ENCODE assay signal across 20 cellular contexts in the genomic region with DNA sequence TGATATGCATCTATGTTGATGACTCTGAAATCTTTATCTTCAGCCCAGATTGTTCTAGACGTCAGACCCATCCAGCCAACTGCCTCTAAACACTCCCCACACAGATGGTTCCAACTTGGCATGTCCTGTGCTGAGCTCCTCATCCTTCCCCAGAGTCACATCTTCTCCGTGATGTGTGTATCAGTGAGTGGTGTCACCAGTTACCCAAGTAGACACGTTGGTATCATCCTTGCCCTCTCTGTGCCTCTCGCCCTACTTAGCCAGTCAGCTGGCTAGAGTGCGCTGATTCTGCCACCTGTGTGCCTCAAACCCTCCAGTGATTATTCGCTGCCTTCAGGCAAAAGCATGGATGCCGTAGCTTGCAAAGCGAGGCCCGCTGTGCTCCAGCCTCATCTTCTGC. TPM values are rescaled to one million over a fixed set of nuclear protein-coding genes. Genes with fewer than 3 reads are reported as not detected.
DNase-seq lines count a peak whose midpoint lies in the region; ATAC-seq and TF ChIP-seq lines count a peak whose summit lies in the region.
"Had no signal": no experiment of that assay in that cellular context is flagged by ENCODE, and none has a peak within 500 bp of the region (broad histone marks: within the 10 kb centered on the region; RNA-seq: fewer than 3 reads in every experiment).

No MANE protein-coding gene starts in this region.

- no peak overlapping the region for H3K27ac ChIP-seq in CD8-positive, alpha-beta memory T cell (ENCODE audit: low read depth, low read length)
- H3K27ac ChIP-seq in OCI-LY1 (ENCODE audit: low read depth, low read length, poor library complexity, severe bottlenecking), result peak overlapping the region; percentile 18
- H3K27ac ChIP-seq in neutrophil, result peak overlapping the region; percentile 93
- H3K27ac ChIP-seq in transverse colon, result peak overlapping the region in 2 of 4 donors; percentile 1 to 39
- H3K27ac ChIP-seq: SK-N-MC, testis had no signal

- POLR2A ChIA-PET in CD8-positive, alpha-beta memory T cell (lab: Charles Lee), result interaction anchor here (1.3 kb wide), 1 partner anchor 19 kb away, joined by 4 read pairs; a partner anchor contains a TSS

- WGBS in transverse colon (ENCODE audit: low coverage in 1 of 2), 2 donors, result 90% methylated on average over 9 of the region's 9 CpGs; no CpG with 5 or more reads in 1 of the 2 donors

- H3K9me3 ChIP-seq in CD8-positive, alpha-beta memory T cell (ENCODE audit: low read length), result no peaks in the 10 kb centered on the region
- H3K9me3 ChIP-seq in OCI-LY1 (ENCODE audit: low read length), result no peaks in the 10 kb centered on the region
- H3K9me3 ChIP-seq in neutrophil, result no peaks in the 10 kb centered on the region
- no peaks in the 10 kb centered on the region for H3K9me3 ChIP-seq in transverse colon
- H3K9me3 ChIP-seq: heart left ventricle, testis had no signal

- H3K27ac Mint-ChIP-seq in CD8-positive, alpha-beta memory T cell, result peak overlapping the region in 7 of 8 donors; percentile 62 to 95 (median 92)
- H3K27ac Mint-ChIP-seq in central memory CD8-positive, alpha-beta T cell (ENCODE audit: low read depth), result peak overlapping the region; percentile 93
- H3K27ac Mint-ChIP-seq in type B pancreatic cell, result no peak overlapping the region
- H3K27ac Mint-ChIP-seq: B cell, IgD-negative memory B cell had no signal

- peak overlapping the region; percentile 16; the same call in 1 of the 2 replicates for H3K4me2 ChIP-seq in OCI-LY1 (ENCODE audit: low read length)

- no peaks in the 10 kb centered on the region for H3K36me3 ChIP-seq in CD8-positive, alpha-beta memory T cell (ENCODE audit: insufficient read depth, low read length)
- H3K36me3 ChIP-seq in OCI-LY1 (ENCODE audit: insufficient read depth, low read length) (peaks cover 32% of the 10 kb centered on the region; the same call in 1 of the 2 replicates), neutrophil (no peaks in the 10 kb centered on the region), transverse colon (peaks cover 0 to 10% (median 2%) of the 10 kb centered on the region in 4 donors)

- H3K27me3 ChIP-seq in CD8-positive, alpha-beta memory T cell (ENCODE audit: insufficient read depth, low read length, poor library complexity, severe bottlenecking), result no peaks in the 10 kb centered on the region
- H3K27me3 ChIP-seq in OCI-LY1 (ENCODE audit: insufficient read depth, low read length), result no peaks in the 10 kb centered on the region
- H3K27me3 ChIP-seq in neutrophil, result no peaks in the 10 kb centered on the region
- H3K27me3 ChIP-seq in transverse colon, result no peaks in the 10 kb centered on the region
- H3K27me3 ChIP-seq: heart left ventricle, testis had no signal

- H3K4me3 Mint-ChIP-seq in CD8-positive, alpha-beta memory T cell, result peak overlapping the region in 6 of 7 donors; percentile 23 to 59 (median 57)
- H3K4me3 Mint-ChIP-seq in central memory CD8-positive, alpha-beta T cell, result peak overlapping the region; percentile 36
- no peak overlapping the region for H3K4me3 Mint-ChIP-seq in type B pancreatic cell
- H3K4me3 Mint-ChIP-seq: B cell had no signal

- no peaks in the 10 kb centered on the region for H3K79me2 ChIP-seq in OCI-LY1 (ENCODE audit: insufficient read depth, low read length)

- TF ChIP-seq POLR2A in transverse colon (IDR thresholded peaks at IDR 0.05), result no peak

- no peak overlapping the region for H3K9ac ChIP-seq in OCI-LY1 (ENCODE audit: low read length)

- H2AFZ ChIP-seq in OCI-LY1 (ENCODE audit: low read length), result no peak overlapping the region

- peak; percentile 25 for ATAC-seq in central memory CD8-positive, alpha-beta T cell (replicated peaks; ENCODE audit: extremely low read depth, poor library complexity, severe bottlenecking)
- ATAC-seq: Panc1 had no signal

- CTCF ChIA-PET in CD8-positive, alpha-beta memory T cell (lab: Charles Lee), result interaction anchor here (2.1 kb wide), 1 partner anchor 12 kb away, joined by 5 read pairs; no protein-coding TSS in a partner anchor

- H3K27me3 Mint-ChIP-seq in CD8-positive, alpha-beta memory T cell, result no peaks in the 10 kb centered on the region
- H3K27me3 Mint-ChIP-seq in central memory CD8-positive, alpha-beta T cell, result no peaks in the 10 kb centered on the region
- H3K27me3 Mint-ChIP-seq in type B pancreatic cell, result no peaks in the 10 kb centered on the region
- H3K27me3 Mint-ChIP-seq: B cell, IgD-negative memory B cell had no signal

- no peaks in the 10 kb centered on the region for H3F3A ChIP-seq in OCI-LY1 (ENCODE audit: insufficient read depth, low read length)

- peaks cover 17% of the 10 kb centered on the region for H3K4me1 ChIP-seq in CD8-positive, alpha-beta memory T cell (ENCODE audit: insufficient read depth, low read length)
- H3K4me1 ChIP-seq in OCI-LY1 (ENCODE audit: insufficient read depth, low read length, severe bottlenecking) (peaks cover 10% of the 10 kb centered on the region), neutrophil (ENCODE audit: control insufficient read depth in 1 of 2, insufficient read depth in 1 of 2, low read depth in 1 of 2, low read length in 1 of 2) (peaks cover 33 to 62% of the 10 kb centered on the region in 2 experiments), transverse colon (peaks cover 0 to 20% (median 5%) of the 10 kb centered on the region in 4 donors)
- H3K4me1 ChIP-seq: testis had no signal

- H3K9me2 ChIP-seq in OCI-LY1 (ENCODE audit: low read depth, low read length), result no peaks in the 10 kb centered on the region

- in situ Hi-C loops in transverse colon (cut with MboI; ENCODE audit: low pct_ligation_motif_present in 1 of 4, low pct_unique_long_range_greater_than_20kb in 1 of 4, low sequenced_read_pairs in 3 of 4), result no loop called here

- intact Hi-C loops in transverse colon (cut with DNase I; ENCODE audit: low total_unique reads), result no loop called here

- peaks cover 9 to 54% (median 19%) of the 10 kb centered on the region in 3 donors for H3K36me3 Mint-ChIP-seq in CD8-positive, alpha-beta memory T cell
- peaks cover 10% of the 10 kb centered on the region for H3K36me3 Mint-ChIP-seq in central memory CD8-positive, alpha-beta T cell (ENCODE audit: insufficient read depth)
- peaks cover 21% of the 10 kb centered on the region for H3K36me3 Mint-ChIP-seq in type B pancreatic cell

- no peak overlapping the region for H3K4me3 ChIP-seq in CD8-positive, alpha-beta memory T cell (ENCODE audit: low read length)
- no peak overlapping the region for H3K4me3 ChIP-seq in OCI-LY1 (ENCODE audit: low read depth, low read length, poor library complexity, severe bottlenecking)
- H3K4me3 ChIP-seq in neutrophil (ENCODE audit: low read depth in 1 of 2, low read length in 1 of 2), result peak overlapping the region in 1 of 2 experiments; percentile 9
- no peak overlapping the region for H3K4me3 ChIP-seq in transverse colon
- H3K4me3 ChIP-seq: heart left ventricle, SK-N-MC, testis had no signal

- no peaks in the 10 kb centered on the region for H4K20me1 ChIP-seq in OCI-LY1 (ENCODE audit: insufficient read depth, low read length)

- TF ChIP-seq EP300 in transverse colon (IDR thresholded peaks at IDR 0.05; ENCODE audit: low read depth), result no peak

- no peak for DNase-seq in CD8-positive, alpha-beta memory T cell
- no peak for DNase-seq in central memory CD8-positive, alpha-beta T cell (ENCODE audit: low spot score in 2 of 2)
- no peak for DNase-seq in C1 segment of cervical spinal cord (lab: John Stamatoyannopoulos, UW)
- DNase-seq in transverse colon, result no peak
- no peak for DNase-seq in type B pancreatic cell (ENCODE audit: extremely low spot score, unreplicated experiment)
- DNase-seq: activated naive CD4-positive, alpha-beta T cell treated with Interleukin-2 at 50 U/mL for 16 hours; DMS53; heart left ventricle; NCI-H1048; NCI-H2081 treated with DMSO at 0.1 percent for 48 hours; NCI-H748 treated with DMSO at 0.1 percent for 48 hours; occipital lobe; stimulated activated CD4-positive, alpha-beta T cell treated with anti-CD3 and anti-CD28 coated beads, Interleukin-2, amount 100 ng/mL, for 24 hours; testis had no signal

- TF ChIP-seq CTCF in OCI-LY1 (IDR thresholded peaks at IDR 0.05; ENCODE audit: low read length), result no peak
- no peak for TF ChIP-seq CTCF in neutrophil (IDR thresholded peaks at IDR 0.05)
- no peak for TF ChIP-seq CTCF in transverse colon (IDR thresholded peaks at IDR 0.05)
- no peak for TF ChIP-seq CTCF in type B pancreatic cell (conservative IDR thresholded peaks at IDR 0.05)

- peaks cover 30 to 37% (median 37%) of the 10 kb centered on the region in 3 donors for H3K4me1 Mint-ChIP-seq in CD8-positive, alpha-beta memory T cell
- H3K4me1 Mint-ChIP-seq in central memory CD8-positive, alpha-beta T cell, result peaks cover 29% of the 10 kb centered on the region
- no peaks in the 10 kb centered on the region for H3K4me1 Mint-ChIP-seq in type B pancreatic cell (ENCODE audit: unreplicated experiment)

- no peaks in the 10 kb centered on the region for H3K9me3 Mint-ChIP-seq in CD8-positive, alpha-beta memory T cell
- no peaks in the 10 kb centered on the region for H3K9me3 Mint-ChIP-seq in central memory CD8-positive, alpha-beta T cell
- no peaks in the 10 kb centered on the region for H3K9me3 Mint-ChIP-seq in type B pancreatic cell
- H3K9me3 Mint-ChIP-seq: IgD-negative memory B cell had no signal

RNA-seq across cellular contexts. Expression of a gene that starts 18.6 kb away (rescaled TPM):
- 10 to 100 TPM; 19.0 to 20.2 TPM for total RNA-seq in CD8-positive, alpha-beta memory T cell
- 13.8 TPM for polyA plus RNA-seq in CD8-positive, alpha-beta memory T cell
- total RNA-seq in transverse colon (10 to 100 TPM in 3 of 4 donors, not detected in 1; 19.7 to 28.1 (median 24.6) TPM), type B pancreatic cell (ENCODE audit: low replicate concordance) (10.7 and 24.6 TPM in 2 replicates)

RNA-seq across cellular contexts. Expression of a gene that starts 18.8 kb away (rescaled TPM):
- total RNA-seq in CD8-positive, alpha-beta memory T cell, result 10 to 100 TPM; 75.1 to 77.1 TPM
- polyA plus RNA-seq in CD8-positive, alpha-beta memory T cell, result 7.1 TPM
- total RNA-seq in transverse colon (100 to 1,000 TPM in 1 of 4 donors, 10 to 100 TPM in 2, 1 to 10 TPM in 1; 6.2 to 147 (median 35.1) TPM), type B pancreatic cell (ENCODE audit: low replicate concordance) (38.9 and 40.8 TPM in 2 replicates)
